ENCODE assay signal across 13 cellular contexts in the genomic region with DNA sequence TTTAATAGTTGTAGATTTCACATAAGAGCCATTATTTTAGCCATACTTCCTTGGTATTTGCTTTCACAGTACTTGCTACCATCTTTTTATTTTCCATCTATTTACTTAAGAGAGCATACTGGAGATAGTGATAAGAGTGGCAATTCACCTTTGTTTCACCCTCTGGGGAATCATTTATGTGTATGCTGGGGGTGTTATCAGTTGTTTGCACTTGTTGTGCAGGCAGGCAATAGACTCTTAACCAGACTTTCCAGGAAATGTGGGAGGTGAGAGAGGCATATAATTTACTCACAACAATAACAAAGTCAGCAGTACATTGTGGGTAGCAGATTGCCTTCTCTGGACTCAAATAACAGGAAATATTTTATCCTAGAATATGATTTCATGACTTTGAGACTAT.
DNase-seq lines count a peak whose midpoint lies in the region; TF ChIP-seq lines count a peak whose summit lies in the region.
"Had no signal": no experiment of that assay in that cellular context is flagged by ENCODE, and none has a peak within 500 bp of the region (broad histone marks: within the 10 kb centered on the region; RNA-seq: fewer than 3 reads in every experiment).

No MANE protein-coding gene starts in this region.

- no peaks in the 10 kb centered on the region for H3K27me3 ChIP-seq in hepatocyte

- peak; percentile 31 for DNase-seq in NCI-H2029 (lab: John Stamatoyannopoulos, UW)
- peak; percentile 57 for DNase-seq in NCI-H2227 (lab: John Stamatoyannopoulos, UW; ENCODE audit: unreplicated experiment)
- peak; percentile 21 for DNase-seq in OCI-M2 (lab: John Stamatoyannopoulos, UW; ENCODE audit: unreplicated experiment)
- DNase-seq in hepatocyte (ENCODE audit: low spot score), result peak; percentile 46
- no peak for DNase-seq in substantia nigra (lab: John Stamatoyannopoulos, UW)
- DNase-seq in NCI-H510A treated with DMSO at 0.1 percent for 48 hours (lab: John Stamatoyannopoulos, UW), result no peak
- no peak for DNase-seq in activated CD8-positive, alpha-beta memory T cell treated with anti-CD3 and anti-CD28 coated beads, Interleukin-2, amount 50 U/mL, for 4 hours
- DNase-seq: GM23248, HCEC 1CT, NCI-H1436 treated with DMSO at 0.1 percent for 48 hours, NCI-H526 treated with DMSO at 0.1 percent for 48 hours had no signal

- no peak overlapping the region for H2AFZ ChIP-seq in hepatocyte
- H2AFZ ChIP-seq: GM23248 had no signal

- H3K4me1 ChIP-seq in hepatocyte (ENCODE audit: insufficient read depth), result no peaks in the 10 kb centered on the region
- H3K4me1 ChIP-seq: Caco-2 had no signal

- H3K4me2 ChIP-seq in hepatocyte, result no peak overlapping the region

- no peaks in the 10 kb centered on the region for H3K9me3 ChIP-seq in hepatocyte (ENCODE audit: low read depth)
- H3K9me3 ChIP-seq: Caco-2 had no signal

- no peaks in the 10 kb centered on the region for H3K79me2 ChIP-seq in hepatocyte

- H3K9me2 ChIP-seq in hepatocyte (replicated peaks; ENCODE audit: insufficient read depth), result no peaks in the 10 kb centered on the region

- no peaks in the 10 kb centered on the region for H3K36me3 ChIP-seq in hepatocyte (replicated peaks; ENCODE audit: insufficient read depth, low read depth)

- H3K27ac ChIP-seq in hepatocyte, result no peak overlapping the region
- H3K27ac ChIP-seq in substantia nigra (ENCODE audit: low read depth, low read length, poor library complexity, severe bottlenecking), result no peak overlapping the region
- H3K27ac ChIP-seq: GM23248, HL-60 had no signal

- no peak overlapping the region for H3K4me3 ChIP-seq in hepatocyte
- H3K4me3 ChIP-seq: GM23248 had no signal

- H4K20me1 ChIP-seq in hepatocyte (ENCODE audit: insufficient read depth, poor library complexity, severe bottlenecking), result no peaks in the 10 kb centered on the region

- TF ChIP-seq CTCF in hepatocyte (IDR thresholded peaks at IDR 0.05; ENCODE audit: poor library complexity), result no peak

Comparison
In these comparisons a context has a peak if more than half of its experiments do, and no peak if none do; other contexts are left out.
1. DNase-seq: peak in NCI-H2029 (single experiment), NCI-H2227 (single experiment), OCI-M2 (single experiment) and hepatocyte (single experiment); none in substantia nigra (0 of 49), NCI-H510A treated with DMSO at 0.1 percent for 48 hours (single experiment) and activated CD8-positive, alpha-beta memory T cell treated with anti-CD3 and anti-CD28 coated beads, Interleukin-2, amount 50 U/mL, for 4 hours (single experiment).